In the genomic region with DNA sequence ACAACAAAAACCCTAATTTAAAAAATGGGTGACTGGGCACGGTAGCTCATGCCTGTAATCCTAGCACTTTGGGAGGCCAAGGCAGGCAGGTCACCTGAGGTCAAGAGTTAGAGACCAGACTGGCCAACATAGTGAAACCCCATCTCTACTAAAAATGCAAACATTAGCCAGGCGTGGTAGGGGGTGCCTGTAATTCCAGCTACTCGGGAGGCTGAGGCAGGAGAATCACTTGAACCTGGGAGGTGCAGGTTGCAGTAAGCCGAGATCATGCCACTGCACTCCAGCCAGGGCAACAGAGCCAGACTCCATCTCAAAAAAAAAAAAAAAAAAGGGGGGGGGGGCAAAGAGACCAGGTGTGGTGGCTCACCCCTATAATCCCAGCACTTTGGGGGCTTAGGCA, we compare ENCODE assay signal across 1 cellular context. TPM values are rescaled to one million over a fixed set of nuclear protein-coding genes. Genes with fewer than 3 reads are reported as not detected.
"Had no signal": no experiment of that assay in that cellular context is flagged by ENCODE, and none has a peak within 500 bp of the region (broad histone marks: within the 10 kb centered on the region; RNA-seq: fewer than 3 reads in every experiment).

No MANE protein-coding gene starts in this region.

RNA-seq across cellular contexts. Expression of gene CERS4, which starts 55.1 kb away (rescaled TPM):
- total RNA-seq: myocyte had no signal
